In genomic region chr11:134155456-134155855, GRCh38 we compare ENCODE assay signal across 16 cellular contexts.
DNase-seq lines count a peak whose midpoint lies in the region; ATAC-seq and TF ChIP-seq lines count a peak whose summit lies in the region.
"Had no signal": no experiment of that assay in that cellular context is flagged by ENCODE, and none has a peak within 500 bp of the region (broad histone marks: within the 10 kb centered on the region; RNA-seq: fewer than 3 reads in every experiment).

No MANE protein-coding gene starts in this region.

- peaks cover 10% of the 10 kb centered on the region for H3K36me3 Mint-ChIP-seq in activated naive CD8-positive, alpha-beta T cell treated with anti-CD3 and anti-CD28 coated beads for 36 hours
- H3K36me3 Mint-ChIP-seq in activated naive CD8-positive, alpha-beta T cell treated with anti-CD3 and anti-CD28 coated beads, Interleukin-2, amount 50 U/mL, for 24 hours (ENCODE audit: low read depth): peaks cover 40% of the 10 kb centered on the region
- H3K36me3 Mint-ChIP-seq in neural crest cell (ENCODE audit: low read depth): peaks cover 43% of the 10 kb centered on the region

- H3K4me1 Mint-ChIP-seq in activated naive CD8-positive, alpha-beta T cell treated with anti-CD3 and anti-CD28 coated beads for 36 hours: no peaks in the 10 kb centered on the region
- H3K4me1 Mint-ChIP-seq in activated naive CD8-positive, alpha-beta T cell treated with anti-CD3 and anti-CD28 coated beads, Interleukin-2, amount 50 U/mL, for 24 hours: no peaks in the 10 kb centered on the region
- H3K4me1 Mint-ChIP-seq in neural crest cell: no peaks in the 10 kb centered on the region
- H3K4me1 Mint-ChIP-seq: CD8-positive, alpha-beta memory T cell had no signal

- whole genome bisulfite sequencing in aorta, 2 donors: 85 to 86% methylated on average over 16 of the region's 16 CpGs

- no peaks in the 10 kb centered on the region for H3K4me1 ChIP-seq in aorta (ENCODE audit: control insufficient read depth in 1 of 2, insufficient read depth in 2 of 2, low read length in 2 of 2)
- H3K4me1 ChIP-seq: BLaER1, Caco-2 had no signal

- H3K27ac Mint-ChIP-seq in activated naive CD8-positive, alpha-beta T cell treated with anti-CD3 and anti-CD28 coated beads for 36 hours: peak overlapping the region; percentile 23
- no peak overlapping the region for H3K27ac Mint-ChIP-seq in activated naive CD8-positive, alpha-beta T cell treated with anti-CD3 and anti-CD28 coated beads, Interleukin-2, amount 50 U/mL, for 24 hours
- H3K27ac Mint-ChIP-seq in neural crest cell (ENCODE audit: unreplicated experiment): no peak overlapping the region
- H3K27ac Mint-ChIP-seq: CD8-positive, alpha-beta memory T cell had no signal

- H3K9me3 Mint-ChIP-seq in activated naive CD8-positive, alpha-beta T cell treated with anti-CD3 and anti-CD28 coated beads for 36 hours: no peaks in the 10 kb centered on the region
- H3K9me3 Mint-ChIP-seq in activated naive CD8-positive, alpha-beta T cell treated with anti-CD3 and anti-CD28 coated beads, Interleukin-2, amount 50 U/mL, for 24 hours: no peaks in the 10 kb centered on the region
- no peaks in the 10 kb centered on the region for H3K9me3 Mint-ChIP-seq in neural crest cell
- H3K9me3 Mint-ChIP-seq: CD8-positive, alpha-beta memory T cell had no signal

- H3K36me3 ChIP-seq in aorta (ENCODE audit: control insufficient read depth in 1 of 2, insufficient read depth in 2 of 2, low read length in 1 of 2): peaks cover 0 to 3% of the 10 kb centered on the region in 2 donors

- no peaks in the 10 kb centered on the region for H3K9me3 ChIP-seq in aorta (ENCODE audit: control insufficient read depth, low read length)
- H3K9me3 ChIP-seq: BLaER1, Caco-2 had no signal

- H3K27me3 Mint-ChIP-seq in activated naive CD8-positive, alpha-beta T cell treated with anti-CD3 and anti-CD28 coated beads for 36 hours: no peaks in the 10 kb centered on the region
- no peaks in the 10 kb centered on the region for H3K27me3 Mint-ChIP-seq in activated naive CD8-positive, alpha-beta T cell treated with anti-CD3 and anti-CD28 coated beads, Interleukin-2, amount 50 U/mL, for 24 hours
- H3K27me3 Mint-ChIP-seq in neural crest cell (ENCODE audit: low read depth): no peaks in the 10 kb centered on the region
- H3K27me3 Mint-ChIP-seq: CD8-positive, alpha-beta memory T cell had no signal

- intact Hi-C loops in dorsolateral prefrontal cortex (cut with DNase I) (no loop called here), aorta (cut with DNase I) (no loop called here)

- no peak for ATAC-seq in activated naive CD8-positive, alpha-beta T cell treated with anti-CD3 and anti-CD28 coated beads, Interleukin-2, amount 50 U/mL, for 24 hours
- ATAC-seq in GM18498 (IDR thresholded peaks at IDR 0.05; ENCODE audit: unreplicated experiment) (no peak), GM21825 (IDR thresholded peaks at IDR 0.05; ENCODE audit: unreplicated experiment) (no peak), aorta (ENCODE audit: low FRiP score) (no peak)
- ATAC-seq: HCT116 had no signal

- H3K27me3 ChIP-seq in dorsolateral prefrontal cortex (no peaks in the 10 kb centered on the region), aorta (ENCODE audit: control insufficient read depth in 1 of 2, insufficient read depth in 2 of 2, low read length in 1 of 2) (no peaks in the 10 kb centered on the region)
- H3K27me3 ChIP-seq: BLaER1 had no signal

- TF ChIP-seq CTCF in dorsolateral prefrontal cortex (IDR thresholded peaks at IDR 0.05 in 54 of 56, conservative IDR thresholded peaks at IDR 0.05 in 2 of 56; ENCODE audit: low read depth in 1 of 56, partially characterized antibody in 56 of 56) (no peak), neural crest cell (conservative IDR thresholded peaks at IDR 0.05) (no peak)

- DNase-seq in activated naive CD8-positive, alpha-beta T cell treated with anti-CD3 and anti-CD28 coated beads for 36 hours: no peak
- no peak for DNase-seq in activated naive CD8-positive, alpha-beta T cell treated with anti-CD3 and anti-CD28 coated beads, Interleukin-2, amount 50 U/mL, for 24 hours
- peak in 1 of 10 donors; percentile 62 for DNase-seq in dorsolateral prefrontal cortex
- DNase-seq in neural crest cell (ENCODE audit: low read depth, low spot score): no peak
- no peak for DNase-seq in aorta
- DNase-seq: 8988T; AML-193; Caco-2; CD8-positive, alpha-beta memory T cell; DND-41; GF-D8; GM23248 had no signal

- peak overlapping the region in 33 of 59 donors; percentile 2 to 72 (median 41) for H3K27ac ChIP-seq in dorsolateral prefrontal cortex
- no peak overlapping the region for H3K27ac ChIP-seq in aorta (ENCODE audit: low read depth in 1 of 2, low read length in 2 of 2)
- H3K27ac ChIP-seq: BLaER1, GM23248 had no signal

- no peak overlapping the region for H3K4me3 Mint-ChIP-seq in activated naive CD8-positive, alpha-beta T cell treated with anti-CD3 and anti-CD28 coated beads for 36 hours
- no peak overlapping the region for H3K4me3 Mint-ChIP-seq in activated naive CD8-positive, alpha-beta T cell treated with anti-CD3 and anti-CD28 coated beads, Interleukin-2, amount 50 U/mL, for 24 hours
- peak overlapping the region; percentile 61 for H3K4me3 Mint-ChIP-seq in neural crest cell
- H3K4me3 Mint-ChIP-seq: CD8-positive, alpha-beta memory T cell had no signal

- H3K4me3 ChIP-seq in dorsolateral prefrontal cortex (no peak overlapping the region), aorta (ENCODE audit: low read length in 2 of 2) (no peak overlapping the region)
- H3K4me3 ChIP-seq: BLaER1, GM23248 had no signal

Comparison
In these comparisons a context has a peak if more than half of its experiments do, and no peak if none do; other contexts are left out.
1. H3K27ac ChIP-seq: peak in dorsolateral prefrontal cortex (33 of 59); none in aorta (0 of 2).